Comparison of ENCODE assay signal across 1 cellular context in genomic region chr6:75612921-75613534, GRCh38.
TF ChIP-seq lines count a peak whose summit lies in the region.

No MANE protein-coding gene starts in this region.

TF ChIP-seq in GM12878, 131 proteins besides CTCF, POLR2A, EP300 and RAD21 (continued from another document):
- 0 out of 2 replicates have a peak, but pooled peaks have one; percentile 7 for TF ChIP-seq NR2C1 (IDR thresholded peaks at IDR 0.05)
- no peak for TF ChIP-seq KLF5 (IDR thresholded peaks at IDR 0.05; ENCODE audit: partially characterized antibody)
